In genomic region chr6:166422201-166422940, GRCh38 we compare ENCODE assay signal across 19 cellular contexts. TPM values are rescaled to one million over a fixed set of nuclear protein-coding genes. Genes with fewer than 3 reads are reported as not detected.
DNase-seq lines count a peak whose midpoint lies in the region; ATAC-seq and TF ChIP-seq lines count a peak whose summit lies in the region.
"Had no signal": no experiment of that assay in that cellular context is flagged by ENCODE, and none has a peak within 500 bp of the region (broad histone marks: within the 10 kb centered on the region; RNA-seq: fewer than 3 reads in every experiment).

No MANE protein-coding gene starts in this region.

- CTCF ChIA-PET in activated CD4-positive, alpha-beta memory T cell treated with anti-CD3 and anti-CD28 coated beads, Interleukin-2, amount 10 ng/mL, durations not matched to agents 7 days and 5 days (lab: Charles Lee), result interaction anchor here (0.7 kb wide), 1 partner anchor 32 kb away, joined by 3 read pairs; no protein-coding TSS in a partner anchor

- peaks cover 9% of the 10 kb centered on the region for H3K4me1 Mint-ChIP-seq in chondrocyte (ENCODE audit: low read depth)
- peaks cover 34% of the 10 kb centered on the region for H3K4me1 Mint-ChIP-seq in activated CD4-positive, alpha-beta memory T cell treated with anti-CD3 and anti-CD28 coated beads, Interleukin-2, amount 10 ng/mL, durations not matched to agents 7 days and 5 days

- H3K4me3 Mint-ChIP-seq in chondrocyte (ENCODE audit: unreplicated experiment), result no peak overlapping the region
- no peak overlapping the region for H3K4me3 Mint-ChIP-seq in activated CD4-positive, alpha-beta memory T cell treated with anti-CD3 and anti-CD28 coated beads, Interleukin-2, amount 10 ng/mL, durations not matched to agents 7 days and 5 days

- no peak for ATAC-seq in GM21825 (IDR thresholded peaks at IDR 0.05; ENCODE audit: unreplicated experiment)
- ATAC-seq: K562, Right ventricle myocardium inferior had no signal

- no peak for TF ChIP-seq CTCF in chondrocyte (IDR thresholded peaks at IDR 0.05)

- peaks cover 35% of the 10 kb centered on the region for H3K36me3 Mint-ChIP-seq in chondrocyte (ENCODE audit: low read depth)
- H3K36me3 Mint-ChIP-seq in activated CD4-positive, alpha-beta memory T cell treated with anti-CD3 and anti-CD28 coated beads, Interleukin-2, amount 10 ng/mL, durations not matched to agents 7 days and 5 days (ENCODE audit: low read depth), result no peaks in the 10 kb centered on the region

- peak; percentile 36 for DNase-seq in activated effector memory CD4-positive, alpha-beta T cell treated with anti-CD3 and anti-CD28 coated beads, Interleukin-2, amount 50 U/mL, for 16 hours
- no peak for DNase-seq in activated effector memory CD4-positive, alpha-beta T cell treated with Interleukin-2 at 50 U/mL for 16 hours
- DNase-seq in chondrocyte (ENCODE audit: low spot score) (peak; percentile 61), medulla oblongata (ENCODE audit: extremely low spot score) (peak; percentile 47), NCI-H1092 treated with DMSO at 0.1 percent for 48 hours (lab: John Stamatoyannopoulos, UW) (no peak)
- DNase-seq in activated CD4-positive, alpha-beta memory T cell treated with anti-CD3 and anti-CD28 coated beads, Interleukin-2, amount 10 ng/mL, durations not matched to agents 7 days and 5 days, result no peak
- DNase-seq: AML-193, GM23248, MG63, NCI-H1092, NCI-H146, NCI-H2081, NCI-H2171, NCI-H446, NCI-H526, OCI-M1 had no signal

- H3K27me3 Mint-ChIP-seq in chondrocyte (ENCODE audit: low read depth), result no peaks in the 10 kb centered on the region
- peaks cover 7% of the 10 kb centered on the region for H3K27me3 Mint-ChIP-seq in activated CD4-positive, alpha-beta memory T cell treated with anti-CD3 and anti-CD28 coated beads, Interleukin-2, amount 10 ng/mL, durations not matched to agents 7 days and 5 days

- no peaks in the 10 kb centered on the region for H3K9me3 Mint-ChIP-seq in chondrocyte (ENCODE audit: low read depth)
- H3K9me3 Mint-ChIP-seq in activated CD4-positive, alpha-beta memory T cell treated with anti-CD3 and anti-CD28 coated beads, Interleukin-2, amount 10 ng/mL, durations not matched to agents 7 days and 5 days, result no peaks in the 10 kb centered on the region

- no peak overlapping the region for H3K27ac Mint-ChIP-seq in chondrocyte (ENCODE audit: unreplicated experiment)
- H3K27ac Mint-ChIP-seq in activated CD4-positive, alpha-beta memory T cell treated with anti-CD3 and anti-CD28 coated beads, Interleukin-2, amount 10 ng/mL, durations not matched to agents 7 days and 5 days, result no peak overlapping the region

- POLR2A ChIA-PET in activated CD4-positive, alpha-beta memory T cell treated with anti-CD3 and anti-CD28 coated beads, Interleukin-2, amount 10 ng/mL, durations not matched to agents 7 days and 5 days (lab: Charles Lee), result no interaction called here

RNA-seq across cellular contexts. Expression of gene MPC1, which starts 39.6 kb away (rescaled TPM):
- total RNA-seq in chondrocyte, result 25.1 to 31.6 TPM (median 30.1 TPM) in 3 replicates
- total RNA-seq in activated CD4-positive, alpha-beta memory T cell treated with anti-CD3 and anti-CD28 coated beads, Interleukin-2, amount 10 ng/mL, durations not matched to agents 7 days and 5 days, result 10 to 100 TPM; 23.0 to 24.1 TPM

Comparison
In these comparisons a context has a peak if more than half of its experiments do, and no peak if none do; other contexts are left out.
1. DNase-seq: peak in activated effector memory CD4-positive, alpha-beta T cell treated with anti-CD3 and anti-CD28 coated beads, Interleukin-2, amount 50 U/mL, for 16 hours (single experiment), chondrocyte (single experiment) and medulla oblongata (single experiment); none in activated effector memory CD4-positive, alpha-beta T cell treated with Interleukin-2 at 50 U/mL for 16 hours (single experiment), activated CD4-positive, alpha-beta memory T cell treated with anti-CD3 and anti-CD28 coated beads, Interleukin-2, amount 10 ng/mL, durations not matched to agents 7 days and 5 days (single experiment) and NCI-H1092 treated with DMSO at 0.1 percent for 48 hours (single experiment).